Comparison of ENCODE assay signal across 8 cellular contexts in the genomic region with DNA sequence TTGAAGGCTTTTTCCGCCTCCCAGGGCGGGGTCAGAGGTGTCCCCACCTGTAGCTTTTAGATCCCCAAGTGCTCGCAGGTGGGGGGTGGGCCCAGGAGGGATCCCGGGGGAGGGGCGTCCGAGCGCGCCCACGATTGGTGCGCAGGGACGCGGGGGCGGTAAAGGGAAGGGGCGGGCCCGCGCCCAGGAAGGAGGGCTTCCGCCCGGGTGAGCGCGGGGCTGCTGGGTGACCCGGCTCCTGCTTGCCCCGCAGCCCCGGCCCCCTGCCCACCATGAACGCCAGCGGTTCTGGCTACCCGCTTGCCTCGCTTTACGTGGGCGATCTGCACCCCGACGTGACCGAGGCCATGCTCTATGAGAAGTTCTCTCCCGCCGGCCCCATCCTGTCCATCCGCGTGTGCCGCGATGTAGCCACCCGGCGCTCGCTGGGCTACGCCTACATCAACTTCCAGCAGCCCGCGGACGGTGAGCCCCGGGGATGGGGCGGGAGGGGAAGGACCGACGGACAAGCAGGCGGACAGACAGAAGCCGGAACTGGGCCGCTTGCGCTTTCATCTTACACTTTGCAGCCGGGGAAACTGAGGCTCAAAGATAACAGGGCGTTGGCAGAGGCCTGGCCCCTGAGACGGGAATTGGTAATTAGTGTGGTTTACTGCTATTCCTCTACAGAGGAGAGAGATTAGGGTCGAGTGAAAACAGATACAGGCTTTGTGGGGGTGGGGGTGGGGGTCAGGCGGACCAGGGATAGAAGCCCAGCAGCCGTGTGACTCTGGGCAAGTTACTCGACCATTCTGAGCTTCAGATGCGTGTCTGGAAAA. TPM values are rescaled to one million over a fixed set of nuclear protein-coding genes. Genes with fewer than 3 reads are reported as not detected.
DNase-seq lines count a peak whose midpoint lies in the region; ATAC-seq and FAIRE-seq lines count a peak whose summit lies in the region.

Gene PABPC1L (plus strand): TSS at position 189 of the 818 bp plus-strand sequence. CDS start 84 bp downstream, at position 273.

- H3K9me3 ChIP-seq in thymus (ENCODE audit: control insufficient read depth) = no peaks in the 10 kb centered on the region

- FAIRE-seq in frontal cortex (lab: Jason Lieb, UNC) = no peak

- peak; percentile 78 for ATAC-seq in GM21447 (IDR thresholded peaks at IDR 0.05; ENCODE audit: unreplicated experiment)

- H3K36me3 ChIP-seq in thymus (ENCODE audit: control insufficient read depth, insufficient read depth) = peaks cover 13% of the 10 kb centered on the region

- H3K4me1 ChIP-seq in thymus (ENCODE audit: control insufficient read depth, insufficient read depth, low read length) = peaks cover 12% of the 10 kb centered on the region

- H3K27me3 ChIP-seq in thymus (ENCODE audit: control insufficient read depth, insufficient read depth) = no peaks in the 10 kb centered on the region

- peak within 1 kb of the TSS; percentile 81 for H3K4me3 ChIP-seq in Jurkat, Clone E6-1 (ENCODE audit: low read length)
- H3K4me3 ChIP-seq in thymus (ENCODE audit: low read length) = peak within 1 kb of the TSS; percentile 67

- DNase-seq in D341Med (ENCODE audit: low spot score) (peak; percentile 92), SHP77 (lab: John Stamatoyannopoulos, UW) (peak; percentile 62 to 71), activated gamma-delta T cell (lab: John Stamatoyannopoulos, UW) (peak; percentile 62), frontal cortex (ENCODE audit: low spot score in 2 of 2) (peak; percentile 53 to 77), nucleus accumbens (lab: John Stamatoyannopoulos, UW) (peak in 38 of 56 donors; percentile 5 to 75 (median 28))
- DNase-seq in Jurkat, Clone E6-1 (ENCODE audit: low read depth, low spot score) = peak; percentile 54

- no peak within 1 kb of the TSS for H3K27ac ChIP-seq in thymus (ENCODE audit: low read depth)

- 3% methylated on average over 61 of the region's 61 CpGs for WGBS in thymus

RNA-seq across cellular contexts. Expression of gene PABPC1L, which starts in this region (rescaled TPM):
- 66.3 TPM for polyA plus RNA-seq in Jurkat, Clone E6-1 (2012; ENCODE audit: insufficient read depth, insufficient read length)
- total RNA-seq in frontal cortex = 2.4 TPM
- polyA plus RNA-seq in thymus = 131 TPM

Comparison
In these comparisons a context has a peak if more than half of its experiments do, and no peak if none do; other contexts are left out.
1. DNase-seq: peak in every context shown above with its lines; median percentile 92 in D341Med; 66 in SHP77; 65 in frontal cortex; 62 in activated gamma-delta T cell; 54 in Jurkat, Clone E6-1; 28 in nucleus accumbens.